1 cellular context compared by ENCODE assay signal in the genomic region with DNA sequence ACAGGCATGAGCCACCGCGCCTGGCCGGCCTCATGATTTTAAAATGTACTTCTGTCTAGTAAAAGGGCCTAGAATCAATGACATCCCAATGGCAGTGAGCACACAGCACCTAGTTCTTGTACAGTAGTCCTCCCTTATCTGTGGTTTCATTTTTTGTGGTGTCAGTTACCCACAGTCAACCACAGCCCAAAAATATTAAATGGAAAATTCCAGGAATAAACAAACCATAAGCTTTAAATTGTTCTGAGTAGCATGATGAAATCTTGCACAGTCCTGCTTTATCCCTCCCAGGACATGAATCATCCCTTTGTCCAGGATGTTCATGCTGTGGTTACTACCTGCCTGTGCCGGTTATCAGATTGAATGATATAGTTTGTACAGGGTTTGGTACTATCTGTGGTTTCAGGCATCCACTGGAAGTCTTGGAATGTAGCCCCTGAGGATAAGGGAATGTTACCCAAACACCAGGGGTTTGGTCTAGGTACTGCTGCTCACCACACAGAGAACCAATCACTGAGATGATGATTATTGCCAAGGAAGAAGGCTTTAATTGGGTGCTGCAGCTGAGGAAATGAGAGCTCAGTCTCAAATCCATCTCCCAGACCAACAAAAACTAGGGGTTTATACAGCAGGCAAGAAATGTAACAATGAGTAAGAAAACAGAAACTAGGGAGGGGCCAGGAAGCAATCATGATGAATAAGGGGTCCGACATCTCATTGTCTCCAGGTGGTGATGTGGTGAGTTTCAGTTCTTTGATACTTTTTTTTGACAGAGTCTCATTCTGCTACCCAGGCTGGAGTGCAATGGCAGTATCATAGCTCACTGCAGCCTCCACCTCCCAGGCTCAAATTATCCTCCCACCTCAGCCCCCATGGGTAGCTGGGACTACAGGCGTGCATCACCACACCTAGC.
TF ChIP-seq lines count a peak whose summit lies in the region.

No MANE protein-coding gene starts in this region.

TF ChIP-seq in IMR-90, 13 proteins besides CTCF, POLR2A, EP300 and RAD21:
- no peak for TF ChIP-seq MXI1 (IDR thresholded peaks at IDR 0.05; ENCODE audit: borderline replicate concordance, low read depth, low read length)
- no peak for TF ChIP-seq FOS (IDR thresholded peaks at IDR 0.05; ENCODE audit: low read depth, low read length)
- TF ChIP-seq, protein P1, sequence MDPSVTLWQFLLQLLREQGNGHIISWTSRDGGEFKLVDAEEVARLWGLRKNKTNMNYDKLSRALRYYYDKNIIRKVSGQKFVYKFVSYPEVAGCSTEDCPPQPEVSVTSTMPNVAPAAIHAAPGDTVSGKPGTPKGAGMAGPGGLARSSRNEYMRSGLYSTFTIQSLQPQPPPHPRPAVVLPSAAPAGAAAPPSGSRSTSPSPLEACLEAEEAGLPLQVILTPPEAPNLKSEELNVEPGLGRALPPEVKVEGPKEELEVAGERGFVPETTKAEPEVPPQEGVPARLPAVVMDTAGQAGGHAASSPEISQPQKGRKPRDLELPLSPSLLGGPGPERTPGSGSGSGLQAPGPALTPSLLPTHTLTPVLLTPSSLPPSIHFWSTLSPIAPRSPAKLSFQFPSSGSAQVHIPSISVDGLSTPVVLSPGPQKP (IDR thresholded peaks at IDR 0.05; ENCODE audit: borderline replicate concordance, low read depth, low read length): no peak
- peak; percentile 74 for TF ChIP-seq CEBPB (IDR thresholded peaks at IDR 0.05; ENCODE audit: low read depth, low read length)
- TF ChIP-seq RCOR1 (IDR thresholded peaks at IDR 0.05; ENCODE audit: insufficient replicate concordance, low read length): no peak
